ENCODE assay signal across 1 cellular context in genomic region chr3:63943678-63944077, GRCh38.
TF ChIP-seq lines count a peak whose summit lies in the region.

No MANE protein-coding gene starts in this region.

TF ChIP-seq in GM23338, 12 proteins besides CTCF, POLR2A, EP300 and RAD21 (continued from another document):
- TF ChIP-seq REST (IDR thresholded peaks at IDR 0.05; ENCODE audit: unreplicated experiment): no peak
- no peak for TF ChIP-seq NANOG (IDR thresholded peaks at IDR 0.05; ENCODE audit: borderline replicate concordance)
- no peak for TF ChIP-seq EZH2 (IDR thresholded peaks at IDR 0.05; ENCODE audit: low read depth, unreplicated experiment)
- no peak for TF ChIP-seq CREB1 (CRISPR knock-in tag; IDR thresholded peaks at IDR 0.05; ENCODE audit: low read depth)
- no peak for TF ChIP-seq ZNF462 (CRISPR knock-in tag; IDR thresholded peaks at IDR 0.05)
